1 cellular context compared by ENCODE assay signal in genomic region chr5:71932131-71932635, GRCh38.
TF ChIP-seq lines count a peak whose summit lies in the region.

No MANE protein-coding gene starts in this region.

TF ChIP-seq in HepG2, 621 proteins besides CTCF, POLR2A, EP300 and RAD21 (continued from another document):
- peak; percentile 73; the same call in 1 of the 2 replicates for TF ChIP-seq PRDM10 (CRISPR knock-in tag; IDR thresholded peaks at IDR 0.05; ENCODE audit: low read depth)
TF ChIP-seq in HepG2: peak in this region for 4.
